18 cellular contexts compared by ENCODE assay signal in the genomic region with DNA sequence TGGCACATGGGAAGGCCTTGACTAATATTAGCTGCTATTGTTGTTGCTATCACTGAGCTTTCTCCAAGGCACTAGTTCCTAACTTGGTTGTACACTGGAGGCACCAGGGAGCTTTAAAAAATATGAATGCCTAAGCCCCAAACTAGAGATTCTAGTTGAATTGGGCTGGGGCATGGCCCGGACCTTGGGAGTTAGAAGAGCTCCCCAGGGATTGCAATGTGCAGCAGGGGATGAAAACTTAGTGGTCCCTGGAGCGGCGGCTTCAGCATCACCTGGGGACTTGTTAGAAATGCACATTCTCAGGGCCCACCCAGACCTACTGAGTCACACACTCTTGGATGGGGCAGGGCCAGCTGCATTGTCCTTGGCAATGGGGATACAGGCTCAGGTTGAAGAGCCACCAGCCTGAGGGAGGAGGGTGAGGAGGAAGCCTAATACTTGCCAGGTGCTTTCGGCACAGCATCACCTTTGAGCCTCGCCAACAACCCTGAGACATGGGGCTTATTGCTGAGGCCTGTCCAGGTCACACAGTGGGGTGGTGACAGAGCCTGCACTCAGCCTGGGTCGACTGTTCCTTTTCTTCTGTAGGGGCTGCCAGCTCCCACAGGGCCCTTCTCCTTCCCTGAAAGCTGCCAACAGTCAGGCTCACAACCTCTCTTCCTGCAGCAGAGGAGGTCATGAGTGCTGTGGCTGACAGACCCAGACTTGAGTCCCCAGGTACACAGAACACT.
DNase-seq lines count a peak whose midpoint lies in the region; TF ChIP-seq lines count a peak whose summit lies in the region.
"Had no signal": no experiment of that assay in that cellular context is flagged by ENCODE, and none has a peak within 500 bp of the region (broad histone marks: within the 10 kb centered on the region; RNA-seq: fewer than 3 reads in every experiment).

No MANE protein-coding gene starts in this region.

- CTCF ChIA-PET in activated naive CD4-positive, alpha-beta T cell treated with anti-CD3 and anti-CD28 coated beads, Interleukin-2, amount 10 ng/mL, durations not matched to agents 7 days and 5 days (lab: Charles Lee) = interaction anchor here (0.7 to 4.1 kb wide), 2 partner anchors 25 to 317 kb away, joined by 6 to 27 read pairs; no protein-coding TSS in a partner anchor

- H3K4me1 Mint-ChIP-seq in chondrocyte (ENCODE audit: low read depth) (no peaks in the 10 kb centered on the region), mesothelial cell of epicardium (no peaks in the 10 kb centered on the region)
- peaks cover 9% of the 10 kb centered on the region for H3K4me1 Mint-ChIP-seq in activated naive CD4-positive, alpha-beta T cell treated with anti-CD3 and anti-CD28 coated beads, Interleukin-2, amount 10 ng/mL, durations not matched to agents 7 days and 5 days
- no peaks in the 10 kb centered on the region for H3K4me1 Mint-ChIP-seq in activated T-helper 1 cell treated with anti-CD3 and anti-CD28 coated beads, Interleukin-12 subunit alpha, Interleukin-12 subunit beta, Interleukin-2, Interleukin-4 antibody, amounts not matched to agents 30 ng/mL and 10 ng/mL and 1 ng/mL, durations not matched to agents 14 hours and 24 hours and 36 hours (ENCODE audit: low read depth)

- no peak for TF ChIP-seq CTCF in chondrocyte (IDR thresholded peaks at IDR 0.05)
- TF ChIP-seq CTCF in mesothelial cell of epicardium (IDR thresholded peaks at IDR 0.05; ENCODE audit: unreplicated experiment) = no peak

- no peak overlapping the region for H3K4me3 Mint-ChIP-seq in chondrocyte (ENCODE audit: unreplicated experiment)
- H3K4me3 Mint-ChIP-seq in activated naive CD4-positive, alpha-beta T cell treated with anti-CD3 and anti-CD28 coated beads, Interleukin-2, amount 10 ng/mL, durations not matched to agents 7 days and 5 days = no peak overlapping the region
- H3K4me3 Mint-ChIP-seq in mesothelial cell of epicardium = no peak overlapping the region
- no peak overlapping the region for H3K4me3 Mint-ChIP-seq in activated T-helper 1 cell treated with anti-CD3 and anti-CD28 coated beads, Interleukin-12 subunit alpha, Interleukin-12 subunit beta, Interleukin-2, Interleukin-4 antibody, amounts not matched to agents 30 ng/mL and 10 ng/mL and 1 ng/mL, durations not matched to agents 14 hours and 24 hours and 36 hours
- H3K4me3 Mint-ChIP-seq: CD8-positive, alpha-beta memory T cell; HFFc6 had no signal

- peak overlapping the region in 9 of 11 experiments; percentile 40 to 94 (median 90); a peak in 18 of 22 replicates for H3K4me2 ChIP-seq in BLaER1 treated with 17β-estradiol and CSF1 and Interleukin-3, amounts not matched to agents 10 nM and 100 nM
- H3K4me2 ChIP-seq in Karpas-422 (ENCODE audit: low read depth, low read length, poor library complexity, severe bottlenecking) = peak overlapping the region; percentile 17

- no peak overlapping the region for H2AFZ ChIP-seq in Karpas-422 (ENCODE audit: low read length)

- H3K4me3 ChIP-seq in BLaER1 treated with 17β-estradiol and CSF1 and Interleukin-3, amounts not matched to agents 10 nM and 100 nM = no peak overlapping the region
- H3K4me3 ChIP-seq in Karpas-422 (ENCODE audit: low read length) = no peak overlapping the region

- no peaks in the 10 kb centered on the region for H4K20me1 ChIP-seq in BLaER1 treated with 17β-estradiol and CSF1 and Interleukin-3, amounts not matched to agents 10 nM and 100 nM
- no peaks in the 10 kb centered on the region for H4K20me1 ChIP-seq in Karpas-422 (ENCODE audit: insufficient read depth, low read depth, low read length)

- H3K9me3 Mint-ChIP-seq in chondrocyte (ENCODE audit: low read depth) = no peaks in the 10 kb centered on the region
- no peaks in the 10 kb centered on the region for H3K9me3 Mint-ChIP-seq in activated naive CD4-positive, alpha-beta T cell treated with anti-CD3 and anti-CD28 coated beads, Interleukin-2, amount 10 ng/mL, durations not matched to agents 7 days and 5 days
- H3K9me3 Mint-ChIP-seq in mesothelial cell of epicardium = no peaks in the 10 kb centered on the region
- no peaks in the 10 kb centered on the region for H3K9me3 Mint-ChIP-seq in activated T-helper 1 cell treated with anti-CD3 and anti-CD28 coated beads, Interleukin-12 subunit alpha, Interleukin-12 subunit beta, Interleukin-2, Interleukin-4 antibody, amounts not matched to agents 30 ng/mL and 10 ng/mL and 1 ng/mL, durations not matched to agents 14 hours and 24 hours and 36 hours
- H3K9me3 Mint-ChIP-seq: CD8-positive, alpha-beta memory T cell; HFFc6; IgD-negative memory B cell had no signal

- intact Hi-C loops in activated T-helper 1 cell treated with anti-CD3 and anti-CD28 coated beads, Interleukin-12 subunit alpha, Interleukin-12 subunit beta, Interleukin-2, Interleukin-4 antibody, amounts not matched to agents 30 ng/mL and 10 ng/mL and 1 ng/mL, durations not matched to agents 14 hours and 24 hours and 36 hours (cut with micrococcal nuclease) = no loop called here

- H3K79me2 ChIP-seq in Karpas-422 (ENCODE audit: low read length) = no peaks in the 10 kb centered on the region

- H3K27ac Mint-ChIP-seq in chondrocyte (ENCODE audit: unreplicated experiment) (no peak overlapping the region), mesothelial cell of epicardium (no peak overlapping the region)
- no peak overlapping the region for H3K27ac Mint-ChIP-seq in activated naive CD4-positive, alpha-beta T cell treated with anti-CD3 and anti-CD28 coated beads, Interleukin-2, amount 10 ng/mL, durations not matched to agents 7 days and 5 days
- H3K27ac Mint-ChIP-seq in activated T-helper 1 cell treated with anti-CD3 and anti-CD28 coated beads, Interleukin-12 subunit alpha, Interleukin-12 subunit beta, Interleukin-2, Interleukin-4 antibody, amounts not matched to agents 30 ng/mL and 10 ng/mL and 1 ng/mL, durations not matched to agents 14 hours and 24 hours and 36 hours = no peak overlapping the region
- H3K27ac Mint-ChIP-seq: HFFc6 had no signal

- no peaks in the 10 kb centered on the region for H3K9me2 ChIP-seq in Karpas-422 (replicated peaks; ENCODE audit: insufficient read depth, low read length)

- H3K36me3 ChIP-seq in BLaER1 treated with 17β-estradiol and CSF1 and Interleukin-3, amounts not matched to agents 10 nM and 100 nM = no peaks in the 10 kb centered on the region
- no peaks in the 10 kb centered on the region for H3K36me3 ChIP-seq in Karpas-422 (ENCODE audit: insufficient read depth, low read length)

- no peaks in the 10 kb centered on the region for H3K9me3 ChIP-seq in BLaER1 treated with 17β-estradiol and CSF1 and Interleukin-3, amounts not matched to agents 10 nM and 100 nM (replicated peaks in 1 of 11)
- H3K9me3 ChIP-seq in Karpas-422 (ENCODE audit: low read length) = no peaks in the 10 kb centered on the region

- peak overlapping the region in 4 of 11 experiments; percentile 30 to 65 (median 54); a peak in 6 of 22 replicates for H3K9ac ChIP-seq in BLaER1 treated with 17β-estradiol and CSF1 and Interleukin-3, amounts not matched to agents 10 nM and 100 nM
- no peak overlapping the region for H3K9ac ChIP-seq in Karpas-422 (ENCODE audit: low read length)

- peaks cover 38 to 99% (median 87%) of the 10 kb centered on the region in 10 experiments for H3K4me1 ChIP-seq in BLaER1 treated with 17β-estradiol and CSF1 and Interleukin-3, amounts not matched to agents 10 nM and 100 nM
- peaks cover 40% of the 10 kb centered on the region for H3K4me1 ChIP-seq in Karpas-422 (ENCODE audit: low read length)

- peaks cover 0 to 8% (median 0%) of the 10 kb centered on the region in 11 experiments; a peak in 1 of 22 replicates for H3K27me3 ChIP-seq in BLaER1 treated with 17β-estradiol and CSF1 and Interleukin-3, amounts not matched to agents 10 nM and 100 nM
- H3K27me3 ChIP-seq in Karpas-422 (ENCODE audit: low read length) = no peaks in the 10 kb centered on the region

- DNase-seq in Karpas-422 (peak; percentile 53), chondrocyte (ENCODE audit: low spot score) (peak; percentile 63), mesothelial cell of epicardium (ENCODE audit: low spot score in 2 of 2, unreplicated experiment in 2 of 2) (no peak), SHP77 treated with DMSO at 0.1 percent for 48 hours (lab: John Stamatoyannopoulos, UW) (no peak)
- no peak for DNase-seq in activated naive CD4-positive, alpha-beta T cell treated with anti-CD3 and anti-CD28 coated beads, Interleukin-2, amount 10 ng/mL, durations not matched to agents 7 days and 5 days
- no peak for DNase-seq in activated T-helper 1 cell treated with anti-CD3 and anti-CD28 coated beads, Interleukin-12 subunit alpha, Interleukin-12 subunit beta, Interleukin-2, Interleukin-4 antibody, amounts not matched to agents 30 ng/mL and 10 ng/mL and 1 ng/mL, durations not matched to agents 14 hours and 24 hours and 36 hours (ENCODE audit: low spot score)
- DNase-seq: ACHN, COR-L47, DMS 273 treated with DMSO at 0.1 percent for 48 hours, DMS53, EL, GOT3, H7, HFFc6, KBM-7 had no signal

- H3K27me3 Mint-ChIP-seq in chondrocyte (ENCODE audit: low read depth) = peaks cover 28% of the 10 kb centered on the region
- H3K27me3 Mint-ChIP-seq in activated naive CD4-positive, alpha-beta T cell treated with anti-CD3 and anti-CD28 coated beads, Interleukin-2, amount 10 ng/mL, durations not matched to agents 7 days and 5 days = peaks cover 37% of the 10 kb centered on the region
- peaks cover 45% of the 10 kb centered on the region for H3K27me3 Mint-ChIP-seq in mesothelial cell of epicardium (ENCODE audit: low read depth)
- peaks cover 4% of the 10 kb centered on the region for H3K27me3 Mint-ChIP-seq in activated T-helper 1 cell treated with anti-CD3 and anti-CD28 coated beads, Interleukin-12 subunit alpha, Interleukin-12 subunit beta, Interleukin-2, Interleukin-4 antibody, amounts not matched to agents 30 ng/mL and 10 ng/mL and 1 ng/mL, durations not matched to agents 14 hours and 24 hours and 36 hours (ENCODE audit: insufficient read depth)
- H3K27me3 Mint-ChIP-seq: IgD-negative memory B cell had no signal

- no peaks in the 10 kb centered on the region for H3K36me3 Mint-ChIP-seq in chondrocyte (ENCODE audit: low read depth)
- H3K36me3 Mint-ChIP-seq in activated naive CD4-positive, alpha-beta T cell treated with anti-CD3 and anti-CD28 coated beads, Interleukin-2, amount 10 ng/mL, durations not matched to agents 7 days and 5 days = no peaks in the 10 kb centered on the region
- H3K36me3 Mint-ChIP-seq in mesothelial cell of epicardium = no peaks in the 10 kb centered on the region
- H3K36me3 Mint-ChIP-seq in activated T-helper 1 cell treated with anti-CD3 and anti-CD28 coated beads, Interleukin-12 subunit alpha, Interleukin-12 subunit beta, Interleukin-2, Interleukin-4 antibody, amounts not matched to agents 30 ng/mL and 10 ng/mL and 1 ng/mL, durations not matched to agents 14 hours and 24 hours and 36 hours (ENCODE audit: low read depth) = no peaks in the 10 kb centered on the region
- H3K36me3 Mint-ChIP-seq: CD8-positive, alpha-beta memory T cell; IgD-negative memory B cell had no signal

- peak overlapping the region in 6 of 11 experiments; percentile 42 to 95 (median 82); a peak in 12 of 22 replicates for H3K27ac ChIP-seq in BLaER1 treated with 17β-estradiol and CSF1 and Interleukin-3, amounts not matched to agents 10 nM and 100 nM
- no peak overlapping the region for H3K27ac ChIP-seq in Karpas-422 (ENCODE audit: low read length)

Comparison
In these comparisons a context has a peak if more than half of its experiments do, and no peak if none do; other contexts are left out.
1. DNase-seq: peak in Karpas-422 (single experiment) and chondrocyte (single experiment); none in activated naive CD4-positive, alpha-beta T cell treated with anti-CD3 and anti-CD28 coated beads, Interleukin-2, amount 10 ng/mL, durations not matched to agents 7 days and 5 days (single experiment), mesothelial cell of epicardium (0 of 2), activated T-helper 1 cell treated with anti-CD3 and anti-CD28 coated beads, Interleukin-12 subunit alpha, Interleukin-12 subunit beta, Interleukin-2, Interleukin-4 antibody, amounts not matched to agents 30 ng/mL and 10 ng/mL and 1 ng/mL, durations not matched to agents 14 hours and 24 hours and 36 hours (single experiment) and SHP77 treated with DMSO at 0.1 percent for 48 hours (single experiment).